15 cellular contexts compared by ENCODE assay signal in the genomic region with DNA sequence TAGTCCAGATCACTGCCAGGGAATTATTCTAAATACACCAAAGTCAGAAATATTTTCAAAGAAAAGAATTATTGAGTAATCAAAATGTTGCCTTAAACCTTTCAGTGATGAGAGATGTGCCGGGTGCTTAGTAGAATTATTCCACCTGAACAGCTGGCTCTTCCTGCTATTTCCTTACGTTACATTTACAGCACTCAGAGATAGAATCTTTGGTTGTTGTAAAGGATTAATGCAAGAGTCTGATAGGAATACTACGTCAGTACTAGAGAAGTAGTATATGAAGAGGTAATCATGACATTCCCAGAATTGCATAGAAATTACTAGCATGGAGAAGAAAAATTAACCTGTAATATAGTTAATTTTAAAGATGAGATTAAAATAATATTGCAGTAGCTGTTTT. TPM values are rescaled to one million over a fixed set of nuclear protein-coding genes. Genes with fewer than 3 reads are reported as not detected.
A peak's percentile ranks its signal among the peaks of the same experiment; 100 is the strongest.
DNase-seq lines count a peak whose midpoint lies in the region; ATAC-seq and TF ChIP-seq lines count a peak whose summit lies in the region.
"Had no signal": no experiment of that assay in that cellular context is flagged by ENCODE, and none has a peak within 500 bp of the region (broad histone marks: within the 10 kb centered on the region; RNA-seq: fewer than 3 reads in every experiment).

No MANE protein-coding gene starts in this region.

- H3K4me3 ChIP-seq in PC-3 (ENCODE audit: low read length) (peak overlapping the region; percentile 52), psoas muscle (peak overlapping the region; percentile 36)

- BruUV-seq in Calu3 (replicated peaks; lab: Mats Ljungman, UMichigan) = no TSS peak
- no TSS peak for BruUV-seq in PC-3 (replicated peaks; lab: Mats Ljungman, UMichigan)

- no peaks in the 10 kb centered on the region for H3K27me3 ChIP-seq in PC-3 (ENCODE audit: low read length)
- H3K27me3 ChIP-seq in foreskin keratinocyte = no peaks in the 10 kb centered on the region
- H3K27me3 ChIP-seq in psoas muscle (ENCODE audit: insufficient read depth in 3 of 3, low read length in 2 of 3) = no peaks in the 10 kb centered on the region

- H3K9me3 ChIP-seq in PC-3 (ENCODE audit: low read length) = no peaks in the 10 kb centered on the region
- no peaks in the 10 kb centered on the region for H3K9me3 ChIP-seq in psoas muscle
- H3K9me3 ChIP-seq: BE2C had no signal

- H3K9me2 ChIP-seq in PC-3 (replicated peaks; ENCODE audit: low read length) = no peaks in the 10 kb centered on the region

- peak overlapping the region; percentile 68 for H2AFZ ChIP-seq in PC-3 (ENCODE audit: low read length)

- no peak overlapping the region for H3K27ac Mint-ChIP-seq in Calu3 (ENCODE audit: unreplicated experiment)
- H3K27ac Mint-ChIP-seq: activated CD4-positive, alpha-beta memory T cell treated with anti-CD3 and anti-CD28 coated beads, Interleukin-2, amount 10 ng/mL, durations not matched to agents 7 days and 5 days; activated T-helper 2 cell treated with anti-CD3 and anti-CD28 coated beads, Interferon-gamma antibody, Interleukin-2, Interleukin-4, amounts not matched to agents 10 μg/mL and 5 μg/mL and 100 μg/mL, durations not matched to agents 14 hours and 24 hours and 36 hours; stimulated activated naive CD8-positive, alpha-beta T cell treated with anti-CD3 and anti-CD28 coated beads, Interleukin-15, amount 100 ng/mL, for 72 hours had no signal

- no peaks in the 10 kb centered on the region for H3K36me3 Mint-ChIP-seq in Calu3 (ENCODE audit: insufficient read depth, unreplicated experiment)

- DNase-seq in Calu3 (no peak), PC-3 (no peak), foreskin keratinocyte (no peak), psoas muscle (no peak)
- DNase-seq: activated CD4-positive, alpha-beta memory T cell treated with anti-CD3 and anti-CD28 coated beads, Interleukin-2, amount 10 ng/mL, durations not matched to agents 7 days and 5 days; BE2C; glutamatergic neuron; NCI-H1694; NCI-H446; stimulated activated naive CD8-positive, alpha-beta T cell treated with anti-CD3 and anti-CD28 coated beads, Interleukin-15, amount 100 ng/mL, for 72 hours had no signal

- H3K4me3 Mint-ChIP-seq in Calu3 (ENCODE audit: low read depth, unreplicated experiment) = peak overlapping the region; percentile 43
- H3K4me3 Mint-ChIP-seq: activated CD4-positive, alpha-beta memory T cell treated with anti-CD3 and anti-CD28 coated beads, Interleukin-2, amount 10 ng/mL, durations not matched to agents 7 days and 5 days had no signal

- TF ChIP-seq CTCF in Calu3 (IDR thresholded peaks at IDR 0.05; ENCODE audit: unreplicated experiment) (no peak), PC-3 (conservative IDR thresholded peaks at IDR 0.05; ENCODE audit: low read depth, low read length) (no peak), foreskin keratinocyte (conservative IDR thresholded peaks at IDR 0.05) (no peak), psoas muscle (IDR thresholded peaks at IDR 0.05) (no peak)

- H3K9ac ChIP-seq in PC-3 (ENCODE audit: low read length) = no peak overlapping the region

- peak; percentile 37 for ATAC-seq in PC-3
- peak; percentile 16 for ATAC-seq in foreskin keratinocyte
- no peak for ATAC-seq in psoas muscle
- no peak for ATAC-seq in GM21381 (IDR thresholded peaks at IDR 0.05; ENCODE audit: unreplicated experiment)
- ATAC-seq in HG03108 (IDR thresholded peaks at IDR 0.05; ENCODE audit: unreplicated experiment) = no peak
- no peak for ATAC-seq in HG02970 (IDR thresholded peaks at IDR 0.05; ENCODE audit: low FRiP score, unreplicated experiment)
- no peak for ATAC-seq in esophagus mucosa
- ATAC-seq: stimulated activated naive CD8-positive, alpha-beta T cell treated with anti-CD3 and anti-CD28 coated beads, Interleukin-15, amount 100 ng/mL, for 72 hours had no signal

- peak overlapping the region; percentile 77 for H3K4me2 ChIP-seq in PC-3 (ENCODE audit: low read length)

- H3K36me3 ChIP-seq in PC-3 (ENCODE audit: low read depth, low read length) (no peaks in the 10 kb centered on the region), psoas muscle (ENCODE audit: insufficient read depth in 1 of 2, low read depth in 1 of 2) (no peaks in the 10 kb centered on the region)
- H3K36me3 ChIP-seq: BE2C had no signal

- no peaks in the 10 kb centered on the region for H4K20me1 ChIP-seq in PC-3 (ENCODE audit: low read length)

- CTCF ChIA-PET in Calu3 (lab: Charles Lee) (interaction anchor here (2.1 kb wide), 1 partner anchor 52 kb away, joined by 4 read pairs; no protein-coding TSS in a partner anchor), PC-3 (lab: Charles Lee) (no interaction called here)

- H3F3A ChIP-seq in PC-3 (ENCODE audit: low read length, unreplicated experiment) = no peaks in the 10 kb centered on the region

- WGBS in psoas muscle, 3 donors = 77 to 86% (median 80%) methylated on average over 3 of the region's 3 CpGs

- H3K79me2 ChIP-seq in PC-3 (ENCODE audit: low read length) = no peaks in the 10 kb centered on the region

- H3K9me3 Mint-ChIP-seq in Calu3 (ENCODE audit: low read depth, unreplicated experiment) = no peaks in the 10 kb centered on the region
- H3K9me3 Mint-ChIP-seq: activated CD4-positive, alpha-beta memory T cell treated with anti-CD3 and anti-CD28 coated beads, Interleukin-2, amount 10 ng/mL, durations not matched to agents 7 days and 5 days; activated T-helper 2 cell treated with anti-CD3 and anti-CD28 coated beads, Interferon-gamma antibody, Interleukin-2, Interleukin-4, amounts not matched to agents 10 μg/mL and 5 μg/mL and 100 μg/mL, durations not matched to agents 14 hours and 24 hours and 36 hours; stimulated activated naive CD8-positive, alpha-beta T cell treated with anti-CD3 and anti-CD28 coated beads, Interleukin-15, amount 100 ng/mL, for 72 hours had no signal

- no peaks in the 10 kb centered on the region for H3K27me3 Mint-ChIP-seq in Calu3 (ENCODE audit: unreplicated experiment)
- H3K27me3 Mint-ChIP-seq: stimulated activated naive CD8-positive, alpha-beta T cell treated with anti-CD3 and anti-CD28 coated beads, Interleukin-15, amount 100 ng/mL, for 72 hours had no signal

- peaks cover 22% of the 10 kb centered on the region for H3K4me1 Mint-ChIP-seq in Calu3 (ENCODE audit: low read depth, unreplicated experiment)
- H3K4me1 Mint-ChIP-seq: stimulated activated naive CD8-positive, alpha-beta T cell treated with anti-CD3 and anti-CD28 coated beads, Interleukin-15, amount 100 ng/mL, for 72 hours had no signal

- no peak overlapping the region for H3K27ac ChIP-seq in PC-3 (ENCODE audit: low read length)
- H3K27ac ChIP-seq in foreskin keratinocyte = no peak overlapping the region
- H3K27ac ChIP-seq in psoas muscle = no peak overlapping the region

- POLR2A ChIA-PET in PC-3 (lab: Charles Lee; ENCODE audit: unreplicated experiment) = interaction anchor here (0.5 to 1.1 kb wide), 2 partner anchors 55 to 155 kb away, joined by 3 to 4 read pairs; no protein-coding TSS in a partner anchor

- peaks cover 16% of the 10 kb centered on the region for H3K4me1 ChIP-seq in PC-3 (ENCODE audit: insufficient read depth, low read length)
- H3K4me1 ChIP-seq in foreskin keratinocyte = peaks cover 5% of the 10 kb centered on the region
- peaks cover 10% of the 10 kb centered on the region for H3K4me1 ChIP-seq in psoas muscle
- H3K4me1 ChIP-seq: BE2C had no signal

- intact Hi-C loops in Calu3 (cut with micrococcal nuclease; ENCODE audit: unreplicated experiment) = no loop called here
- intact Hi-C loops in PC-3 (cut with micrococcal nuclease) = no loop called here
- intact Hi-C loops in psoas muscle (cut with DNase I) = no loop called here

RNA-seq across cellular contexts. Expression of gene ZDHHC23, which starts 50.9 kb away (rescaled TPM):
- total RNA-seq in Calu3 (2022) (17.8 and 22.0 TPM in 2 replicates), PC-3 (2014; rRNA removed) (7.1 and 8.3 TPM in 2 replicates), foreskin keratinocyte (1.7 and 1.9 TPM in 2 replicates), psoas muscle (1 to 10 TPM in 3 of 4 donors, under 1 TPM in 1; 0.99 to 3.4 (median 1.9) TPM), esophagus mucosa (3.0 TPM)
- polyA plus RNA-seq in foreskin keratinocyte (0.50 and 0.77 TPM in 2 replicates), psoas muscle (1 to 10 TPM; 1.1 to 3.9 (median 2.2) TPM)

RNA-seq across cellular contexts. Expression of gene GRAMD1C, which starts 58.3 kb away (rescaled TPM):
- total RNA-seq in Calu3 (2022) (5.0 and 6.3 TPM in 2 replicates), PC-3 (2014; rRNA removed) (2.8 and 4.5 TPM in 2 replicates), foreskin keratinocyte (2.3 and 2.4 TPM in 2 replicates), psoas muscle (under 1 TPM; 0.53 to 0.81 (median 0.65) TPM), esophagus mucosa (5.0 TPM)
- polyA plus RNA-seq in foreskin keratinocyte (1.1 and 1.4 TPM in 2 replicates), psoas muscle (under 1 TPM; 0.20 to 0.39 (median 0.36) TPM)

Comparison
In these comparisons a context has a peak if more than half of its experiments do, and no peak if none do; other contexts are left out.
1. ATAC-seq: peak in PC-3 (single experiment) and foreskin keratinocyte (single experiment); none in psoas muscle (0 of 4), GM21381 (single experiment), HG03108 (single experiment), HG02970 (single experiment) and esophagus mucosa (single experiment).